In the genomic region with DNA sequence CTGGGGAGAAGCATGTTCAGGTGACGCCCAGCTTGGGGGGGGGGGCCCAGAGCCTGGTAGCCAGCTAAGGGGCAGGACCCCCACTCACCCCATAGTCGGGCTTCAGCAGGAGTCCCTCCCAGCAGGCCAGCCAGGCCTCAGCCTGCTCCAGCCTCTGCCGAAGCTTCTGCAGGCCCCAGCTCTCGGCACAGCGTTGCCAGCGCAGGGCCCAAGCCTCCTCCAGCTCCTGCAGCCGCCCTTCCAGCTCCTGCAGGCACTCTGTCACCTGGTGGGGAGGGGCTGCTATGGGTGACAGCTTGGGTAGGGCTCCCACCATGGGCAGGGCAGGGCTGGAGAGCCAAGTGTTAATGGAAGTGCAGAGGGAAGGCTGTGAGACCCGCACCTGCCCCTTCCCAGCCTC, we compare ENCODE assay signal across 3 cellular contexts.
TF ChIP-seq lines count a peak whose summit lies in the region.

No MANE protein-coding gene starts in this region.

TF ChIP-seq in GM23338, 12 proteins besides CTCF, POLR2A, EP300 and RAD21 (continues in another document):
- TF ChIP-seq, protein P1, sequence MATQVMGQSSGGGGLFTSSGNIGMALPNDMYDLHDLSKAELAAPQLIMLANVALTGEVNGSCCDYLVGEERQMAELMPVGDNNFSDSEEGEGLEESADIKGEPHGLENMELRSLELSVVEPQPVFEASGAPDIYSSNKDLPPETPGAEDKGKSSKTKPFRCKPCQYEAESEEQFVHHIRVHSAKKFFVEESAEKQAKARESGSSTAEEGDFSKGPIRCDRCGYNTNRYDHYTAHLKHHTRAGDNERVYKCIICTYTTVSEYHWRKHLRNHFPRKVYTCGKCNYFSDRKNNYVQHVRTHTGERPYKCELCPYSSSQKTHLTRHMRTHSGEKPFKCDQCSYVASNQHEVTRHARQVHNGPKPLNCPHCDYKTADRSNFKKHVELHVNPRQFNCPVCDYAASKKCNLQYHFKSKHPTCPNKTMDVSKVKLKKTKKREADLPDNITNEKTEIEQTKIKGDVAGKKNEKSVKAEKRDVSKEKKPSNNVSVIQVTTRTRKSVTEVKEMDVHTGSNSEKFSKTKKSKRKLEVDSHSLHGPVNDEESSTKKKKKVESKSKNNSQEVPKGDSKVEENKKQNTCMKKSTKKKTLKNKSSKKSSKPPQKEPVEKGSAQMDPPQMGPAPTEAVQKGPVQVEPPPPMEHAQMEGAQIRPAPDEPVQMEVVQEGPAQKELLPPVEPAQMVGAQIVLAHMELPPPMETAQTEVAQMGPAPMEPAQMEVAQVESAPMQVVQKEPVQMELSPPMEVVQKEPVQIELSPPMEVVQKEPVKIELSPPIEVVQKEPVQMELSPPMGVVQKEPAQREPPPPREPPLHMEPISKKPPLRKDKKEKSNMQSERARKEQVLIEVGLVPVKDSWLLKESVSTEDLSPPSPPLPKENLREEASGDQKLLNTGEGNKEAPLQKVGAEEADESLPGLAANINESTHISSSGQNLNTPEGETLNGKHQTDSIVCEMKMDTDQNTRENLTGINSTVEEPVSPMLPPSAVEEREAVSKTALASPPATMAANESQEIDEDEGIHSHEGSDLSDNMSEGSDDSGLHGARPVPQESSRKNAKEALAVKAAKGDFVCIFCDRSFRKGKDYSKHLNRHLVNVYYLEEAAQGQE (IDR thresholded peaks at IDR 0.05; ENCODE audit: unreplicated experiment): no peak
- no peak for TF ChIP-seq NANOG (IDR thresholded peaks at IDR 0.05; ENCODE audit: borderline replicate concordance)
- TF ChIP-seq, protein P2, sequence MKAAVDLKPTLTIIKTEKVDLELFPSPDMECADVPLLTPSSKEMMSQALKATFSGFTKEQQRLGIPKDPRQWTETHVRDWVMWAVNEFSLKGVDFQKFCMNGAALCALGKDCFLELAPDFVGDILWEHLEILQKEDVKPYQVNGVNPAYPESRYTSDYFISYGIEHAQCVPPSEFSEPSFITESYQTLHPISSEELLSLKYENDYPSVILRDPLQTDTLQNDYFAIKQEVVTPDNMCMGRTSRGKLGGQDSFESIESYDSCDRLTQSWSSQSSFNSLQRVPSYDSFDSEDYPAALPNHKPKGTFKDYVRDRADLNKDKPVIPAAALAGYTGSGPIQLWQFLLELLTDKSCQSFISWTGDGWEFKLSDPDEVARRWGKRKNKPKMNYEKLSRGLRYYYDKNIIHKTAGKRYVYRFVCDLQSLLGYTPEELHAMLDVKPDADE (IDR thresholded peaks at IDR 0.05): no peak
- no peak for TF ChIP-seq STAT1 (IDR thresholded peaks at IDR 0.05; ENCODE audit: unreplicated experiment)
- TF ChIP-seq CREB1 (CRISPR knock-in tag; IDR thresholded peaks at IDR 0.05; ENCODE audit: low read depth): no peak
- TF ChIP-seq EZH2 (IDR thresholded peaks at IDR 0.05; ENCODE audit: low read depth, unreplicated experiment): no peak
- no peak for TF ChIP-seq POLR2AphosphoS5 (IDR thresholded peaks at IDR 0.05; ENCODE audit: low read depth)
- TF ChIP-seq JUNB (IDR thresholded peaks at IDR 0.05; ENCODE audit: unreplicated experiment): no peak
- no peak for TF ChIP-seq ZNF331 (CRISPR knock-in tag; IDR thresholded peaks at IDR 0.05; ENCODE audit: low read depth)

TF ChIP-seq in H1, 55 proteins besides CTCF, POLR2A, EP300 and RAD21 (continues in another document):
- TF ChIP-seq BACH1 (IDR thresholded peaks at IDR 0.05; ENCODE audit: low read length): no peak
- TF ChIP-seq POU5F1 (IDR thresholded peaks at IDR 0.05; ENCODE audit: low read depth, low read length): no peak
- TF ChIP-seq TAF7 (optimal IDR thresholded peaks at IDR 0.05; ENCODE audit: borderline replicate concordance, low read depth, low read length): no peak
- no peak for TF ChIP-seq RFX5 (IDR thresholded peaks at IDR 0.05; ENCODE audit: borderline replicate concordance, low read depth, low read length)
- TF ChIP-seq NRF1 (IDR thresholded peaks at IDR 0.05; ENCODE audit: low read depth, low read length): no peak
- no peak for TF ChIP-seq JUND (IDR thresholded peaks at IDR 0.05; ENCODE audit: low read length)
- TF ChIP-seq PHF8 (conservative IDR thresholded peaks at IDR 0.05; ENCODE audit: low read depth, low read length): no peak
- TF ChIP-seq, protein P3, sequence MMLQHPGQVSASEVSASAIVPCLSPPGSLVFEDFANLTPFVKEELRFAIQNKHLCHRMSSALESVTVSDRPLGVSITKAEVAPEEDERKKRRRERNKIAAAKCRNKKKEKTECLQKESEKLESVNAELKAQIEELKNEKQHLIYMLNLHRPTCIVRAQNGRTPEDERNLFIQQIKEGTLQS (IDR thresholded peaks at IDR 0.05; ENCODE audit: insufficient read depth, low read depth, low read length): no peak
- TF ChIP-seq ZNF274 (IDR thresholded peaks at IDR 0.05; ENCODE audit: borderline replicate concordance, extremely low read depth, low read length): no peak
- no peak for TF ChIP-seq BRCA1 (IDR thresholded peaks at IDR 0.05; ENCODE audit: low read depth, low read length)
- no peak for TF ChIP-seq CHD1 (IDR thresholded peaks at IDR 0.05; ENCODE audit: low read depth, low read length)
- TF ChIP-seq YY1 (IDR thresholded peaks at IDR 0.05; ENCODE audit: low read depth, low read length): no peak
- TF ChIP-seq HDAC6 (IDR thresholded peaks at IDR 0.05; ENCODE audit: low read depth, low read length): no peak
- no peak for TF ChIP-seq SIRT6 (IDR thresholded peaks at IDR 0.05; ENCODE audit: low read length)

TF ChIP-seq in GM12891, 5 proteins besides CTCF, POLR2A, EP300 and RAD21:
- TF ChIP-seq TAF1 (IDR thresholded peaks at IDR 0.05; ENCODE audit: low read depth, low read length) (no peak), POU2F2 (IDR thresholded peaks at IDR 0.05; ENCODE audit: low read depth, low read length) (no peak), SPI1 (IDR thresholded peaks at IDR 0.05; ENCODE audit: low read depth, low read length) (no peak), PAX5 (IDR thresholded peaks at IDR 0.05; ENCODE audit: insufficient read depth, low read length, severe bottlenecking) (no peak), POLR2AphosphoS5 (IDR thresholded peaks at IDR 0.05; ENCODE audit: low read depth, low read length) (no peak)
